Comparison of ENCODE assay signal across 20 cellular contexts in genomic region chr2:44537264-44537663, GRCh38.
DNase-seq lines count a peak whose midpoint lies in the region; ATAC-seq, FAIRE-seq and TF ChIP-seq lines count a peak whose summit lies in the region.
"Had no signal": no experiment of that assay in that cellular context is flagged by ENCODE, and none has a peak within 500 bp of the region (broad histone marks: within the 10 kb centered on the region; RNA-seq: fewer than 3 reads in every experiment).

No MANE protein-coding gene starts in this region.

- H3K4me3 ChIP-seq in DOHH2 (ENCODE audit: low read length) = peak overlapping the region; percentile 37; the same call in 1 of the 2 replicates
- H3K4me3 ChIP-seq: BLaER1, K562 had no signal

- FAIRE-seq in H54 (lab: Jason Lieb, UNC) (peak; percentile 45), TTC549 (lab: Jason Lieb, UNC) (peak; percentile 23), frontal cortex (lab: Jason Lieb, UNC) (peak; percentile 53)
- FAIRE-seq: A204.1, K562 had no signal

- no peak for ATAC-seq in activated CD8-positive, alpha-beta T cell treated with anti-CD3 and anti-CD28 coated beads, Interleukin-2, amount 10 ng/mL, durations not matched to agents 7 days and 5 days
- ATAC-seq: K562 had no signal

- intact Hi-C loops in activated T-helper 1 cell treated with anti-CD3 and anti-CD28 coated beads, Interleukin-12 subunit alpha, Interleukin-12 subunit beta, Interleukin-2, Interleukin-4 antibody, amounts not matched to agents 30 ng/mL and 10 ng/mL and 1 ng/mL, durations not matched to agents 14 hours and 24 hours and 36 hours (cut with micrococcal nuclease) = no loop called here

- TF ChIP-seq CTCF in DOHH2 (IDR thresholded peaks at IDR 0.05; ENCODE audit: low read depth, low read length, poor library complexity, severe bottlenecking) = no peak

- peak overlapping the region; percentile 51 for H3K27ac ChIP-seq in DOHH2 (ENCODE audit: low read depth, low read length)
- H3K27ac ChIP-seq: BLaER1 had no signal

- no peak for TF ChIP-seq POLR2A in H54 (IDR thresholded peaks at IDR 0.05; ENCODE audit: low read depth, low read length)

- H4K20me1 ChIP-seq in DOHH2 (ENCODE audit: control insufficient read depth, insufficient read depth, low read depth, low read length) = no peaks in the 10 kb centered on the region
- H4K20me1 ChIP-seq: BLaER1 had no signal

- peak overlapping the region; percentile 27 for H3K4me2 ChIP-seq in DOHH2 (ENCODE audit: low read length)
- H3K4me2 ChIP-seq: BLaER1 had no signal

- H3K79me2 ChIP-seq in DOHH2 (ENCODE audit: control insufficient read depth, low read length) = no peaks in the 10 kb centered on the region

- H3K27me3 ChIP-seq in DOHH2 (ENCODE audit: control insufficient read depth, low read length) = no peaks in the 10 kb centered on the region
- H3K27me3 ChIP-seq: BLaER1 had no signal

- H3K4me3 Mint-ChIP-seq in activated T-helper 1 cell treated with anti-CD3 and anti-CD28 coated beads, Interleukin-12 subunit alpha, Interleukin-12 subunit beta, Interleukin-2, Interleukin-4 antibody, amounts not matched to agents 30 ng/mL and 10 ng/mL and 1 ng/mL, durations not matched to agents 14 hours and 24 hours and 36 hours = no peak overlapping the region
- no peak overlapping the region for H3K4me3 Mint-ChIP-seq in activated CD8-positive, alpha-beta T cell treated with anti-CD3 and anti-CD28 coated beads, Interleukin-2, amount 10 ng/mL, durations not matched to agents 7 days and 5 days
- H3K4me3 Mint-ChIP-seq: CD4-positive, alpha-beta memory T cell; HFFc6 had no signal

- DNase-seq in H54 (ENCODE audit: insufficient read length, low spot score) (no peak), frontal cortex (ENCODE audit: low spot score in 2 of 2) (no peak), midbrain (lab: John Stamatoyannopoulos, UW) (no peak)
- DNase-seq in activated naive CD4-positive, alpha-beta T cell (lab: John Stamatoyannopoulos, UW) = no peak
- no peak for DNase-seq in activated T-helper 1 cell treated with anti-CD3 and anti-CD28 coated beads, Interleukin-12 subunit alpha, Interleukin-12 subunit beta, Interleukin-2, Interleukin-4 antibody, amounts not matched to agents 30 ng/mL and 10 ng/mL and 1 ng/mL, durations not matched to agents 14 hours and 24 hours and 36 hours (ENCODE audit: low spot score)
- DNase-seq in activated CD8-positive, alpha-beta T cell treated with anti-CD3 and anti-CD28 coated beads, Interleukin-2, amount 10 ng/mL, durations not matched to agents 7 days and 5 days = no peak
- DNase-seq: CD4-positive, alpha-beta memory T cell; H7; HFFc6; NCI-H1048; NCI-H1436 treated with DMSO at 0.1 percent for 48 hours; NCI-H2081; NCI-H446 treated with DMSO at 0.1 percent for 48 hours; OCI-M1; Right ventricle myocardium superior had no signal

- no peaks in the 10 kb centered on the region for H3K9me2 ChIP-seq in DOHH2 (replicated peaks; ENCODE audit: control insufficient read depth, low read length)

- no peaks in the 10 kb centered on the region for H3K4me1 Mint-ChIP-seq in activated T-helper 1 cell treated with anti-CD3 and anti-CD28 coated beads, Interleukin-12 subunit alpha, Interleukin-12 subunit beta, Interleukin-2, Interleukin-4 antibody, amounts not matched to agents 30 ng/mL and 10 ng/mL and 1 ng/mL, durations not matched to agents 14 hours and 24 hours and 36 hours (ENCODE audit: low read depth)
- no peaks in the 10 kb centered on the region for H3K4me1 Mint-ChIP-seq in activated CD8-positive, alpha-beta T cell treated with anti-CD3 and anti-CD28 coated beads, Interleukin-2, amount 10 ng/mL, durations not matched to agents 7 days and 5 days (ENCODE audit: low read depth)

- no peak overlapping the region for H3K27ac Mint-ChIP-seq in activated T-helper 1 cell treated with anti-CD3 and anti-CD28 coated beads, Interleukin-12 subunit alpha, Interleukin-12 subunit beta, Interleukin-2, Interleukin-4 antibody, amounts not matched to agents 30 ng/mL and 10 ng/mL and 1 ng/mL, durations not matched to agents 14 hours and 24 hours and 36 hours
- H3K27ac Mint-ChIP-seq in activated CD8-positive, alpha-beta T cell treated with anti-CD3 and anti-CD28 coated beads, Interleukin-2, amount 10 ng/mL, durations not matched to agents 7 days and 5 days = no peak overlapping the region
- H3K27ac Mint-ChIP-seq: CD4-positive, alpha-beta memory T cell; HFFc6 had no signal

- H3K4me1 ChIP-seq in DOHH2 (ENCODE audit: control insufficient read depth, low read length) = peaks cover 30% of the 10 kb centered on the region
- H3K4me1 ChIP-seq: BLaER1 had no signal

- H3K36me3 Mint-ChIP-seq in activated T-helper 1 cell treated with anti-CD3 and anti-CD28 coated beads, Interleukin-12 subunit alpha, Interleukin-12 subunit beta, Interleukin-2, Interleukin-4 antibody, amounts not matched to agents 30 ng/mL and 10 ng/mL and 1 ng/mL, durations not matched to agents 14 hours and 24 hours and 36 hours (ENCODE audit: low read depth) = peaks cover 1% of the 10 kb centered on the region
- no peaks in the 10 kb centered on the region for H3K36me3 Mint-ChIP-seq in activated CD8-positive, alpha-beta T cell treated with anti-CD3 and anti-CD28 coated beads, Interleukin-2, amount 10 ng/mL, durations not matched to agents 7 days and 5 days (ENCODE audit: low read depth)

- H3K36me3 ChIP-seq in DOHH2 (ENCODE audit: control insufficient read depth, low read length) = peaks cover 6% of the 10 kb centered on the region; the same call in 1 of the 2 replicates
- H3K36me3 ChIP-seq: BLaER1 had no signal

- peaks cover 15% of the 10 kb centered on the region; the same call in 1 of the 2 replicates for H3K9me3 ChIP-seq in DOHH2 (ENCODE audit: control insufficient read depth, insufficient read depth, low read length)

- peaks cover 3% of the 10 kb centered on the region; the same call in 1 of the 2 replicates for H3F3A ChIP-seq in DOHH2 (ENCODE audit: control insufficient read depth, insufficient read depth)

- no peaks in the 10 kb centered on the region for H3K9me3 Mint-ChIP-seq in activated T-helper 1 cell treated with anti-CD3 and anti-CD28 coated beads, Interleukin-12 subunit alpha, Interleukin-12 subunit beta, Interleukin-2, Interleukin-4 antibody, amounts not matched to agents 30 ng/mL and 10 ng/mL and 1 ng/mL, durations not matched to agents 14 hours and 24 hours and 36 hours
- H3K9me3 Mint-ChIP-seq in activated CD8-positive, alpha-beta T cell treated with anti-CD3 and anti-CD28 coated beads, Interleukin-2, amount 10 ng/mL, durations not matched to agents 7 days and 5 days (ENCODE audit: insufficient read depth) = no peaks in the 10 kb centered on the region
- H3K9me3 Mint-ChIP-seq: HFFc6 had no signal

- POLR2A ChIA-PET in activated CD8-positive, alpha-beta T cell treated with anti-CD3 and anti-CD28 coated beads, Interleukin-2, amount 10 ng/mL, durations not matched to agents 7 days and 5 days (lab: Charles Lee) = no interaction called here

- H3K27me3 Mint-ChIP-seq in activated T-helper 1 cell treated with anti-CD3 and anti-CD28 coated beads, Interleukin-12 subunit alpha, Interleukin-12 subunit beta, Interleukin-2, Interleukin-4 antibody, amounts not matched to agents 30 ng/mL and 10 ng/mL and 1 ng/mL, durations not matched to agents 14 hours and 24 hours and 36 hours (ENCODE audit: insufficient read depth) = no peaks in the 10 kb centered on the region
- H3K27me3 Mint-ChIP-seq in activated CD8-positive, alpha-beta T cell treated with anti-CD3 and anti-CD28 coated beads, Interleukin-2, amount 10 ng/mL, durations not matched to agents 7 days and 5 days (ENCODE audit: low read depth) = no peaks in the 10 kb centered on the region
- H3K27me3 Mint-ChIP-seq: CD4-positive, alpha-beta memory T cell had no signal

- CTCF ChIA-PET in activated CD8-positive, alpha-beta T cell treated with anti-CD3 and anti-CD28 coated beads, Interleukin-2, amount 10 ng/mL, durations not matched to agents 7 days and 5 days (lab: Charles Lee) = no interaction called here
